1 cellular context compared by ENCODE assay signal in the genomic region with DNA sequence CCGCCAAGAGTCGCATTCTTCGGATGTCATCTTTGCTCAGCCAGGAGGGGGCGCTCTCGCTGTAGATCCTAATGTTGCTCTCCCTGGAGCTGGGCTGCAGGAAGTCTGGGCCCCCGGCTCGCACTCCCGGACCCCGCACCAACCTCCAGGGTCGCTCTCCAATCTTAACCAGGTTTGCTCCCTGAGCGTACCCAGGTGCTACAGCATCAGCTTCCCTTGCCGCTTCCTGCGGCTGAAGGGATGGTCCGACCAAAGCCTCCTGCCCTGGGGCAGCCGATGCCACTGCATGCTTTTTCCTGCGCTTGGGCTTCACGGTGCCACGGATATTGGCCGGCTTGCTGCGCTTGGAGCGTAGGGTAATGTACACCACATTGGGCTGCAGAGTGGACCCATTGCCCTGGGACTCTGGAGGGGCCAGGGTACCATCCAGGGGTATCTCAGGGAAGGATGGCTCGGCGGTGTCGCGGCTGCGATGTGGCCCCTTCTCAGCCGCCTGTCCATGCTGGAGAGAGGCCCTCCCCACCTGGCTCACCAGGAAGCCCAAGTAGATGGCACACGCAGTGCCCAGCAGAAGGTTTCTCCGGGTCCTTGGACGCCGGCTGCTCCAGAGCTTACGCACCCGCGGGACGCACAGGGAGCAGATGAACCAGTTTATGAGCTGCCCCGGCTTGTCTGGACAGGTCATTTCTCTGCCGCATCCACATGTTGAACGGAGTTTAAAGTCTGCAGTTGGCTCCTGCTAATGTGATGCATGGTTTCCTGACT.
TF ChIP-seq lines count a peak whose summit lies in the region.

No MANE protein-coding gene starts in this region.

TF ChIP-seq in HepG2, 621 proteins besides CTCF, POLR2A, EP300 and RAD21 (continued from another document and continues in another):
- TF ChIP-seq ADNP (CRISPR knock-in tag; IDR thresholded peaks at IDR 0.05) (peak; percentile 87), FOXC1 (CRISPR knock-in tag; IDR thresholded peaks at IDR 0.05; ENCODE audit: borderline replicate concordance) (no peak), ZNF83 (CRISPR knock-in tag; IDR thresholded peaks at IDR 0.05; ENCODE audit: borderline replicate concordance) (0 out of 2 replicates have a peak, but pooled peaks have one; percentile 64), ZNF354B (CRISPR knock-in tag; IDR thresholded peaks at IDR 0.05) (no peak), ARID2 (CRISPR knock-in tag; IDR thresholded peaks at IDR 0.05; ENCODE audit: borderline replicate concordance) (no peak), ZNF20 (CRISPR knock-in tag; IDR thresholded peaks at IDR 0.05) (no peak), ZNF17 (CRISPR knock-in tag; IDR thresholded peaks at IDR 0.05) (no peak), SP140L (CRISPR knock-in tag; IDR thresholded peaks at IDR 0.05; ENCODE audit: borderline replicate concordance) (no peak), ISL2 (CRISPR knock-in tag; IDR thresholded peaks at IDR 0.05) (no peak), HNRNPUL1 (IDR thresholded peaks at IDR 0.05; ENCODE audit: low read depth, low read length) (no peak), ZNF788 (CRISPR knock-in tag; IDR thresholded peaks at IDR 0.05; ENCODE audit: borderline replicate concordance) (peak; percentile 35; the same call in 1 of the 2 replicates), PLRG1 (conservative IDR thresholded peaks at IDR 0.05) (no peak), MIXL1 (CRISPR knock-in tag; IDR thresholded peaks at IDR 0.05) (no peak), PTBP1 (IDR thresholded peaks at IDR 0.05; ENCODE audit: low read depth, low read length, poor library complexity, severe bottlenecking) (no peak), KLF13 (CRISPR knock-in tag; IDR thresholded peaks at IDR 0.05) (peak; percentile 37; the same call in 1 of the 2 replicates), KMT2A (CRISPR knock-in tag; IDR thresholded peaks at IDR 0.05) (peak; percentile 25), NFYC (CRISPR knock-in tag; IDR thresholded peaks at IDR 0.05) (no peak), RFX1 (IDR thresholded peaks at IDR 0.05) (no peak), ZNF274 (CRISPR knock-in tag; IDR thresholded peaks at IDR 0.05) (peak; percentile 56; the same call in 1 of the 2 replicates), NR3C1 (CRISPR knock-in tag; IDR thresholded peaks at IDR 0.05) (no peak), JUNB (CRISPR knock-in tag; IDR thresholded peaks at IDR 0.05; ENCODE audit: borderline replicate concordance) (no peak), SMAD9 (CRISPR knock-in tag; IDR thresholded peaks at IDR 0.05) (no peak), ZNF543 (CRISPR knock-in tag; IDR thresholded peaks at IDR 0.05) (no peak), GABPB1 (CRISPR knock-in tag; IDR thresholded peaks at IDR 0.05) (peak; percentile 57; the same call in 1 of the 2 replicates), POLR2AphosphoS5 (IDR thresholded peaks at IDR 0.05; ENCODE audit: low read depth, low read length) (no peak), AGO1 (IDR thresholded peaks at IDR 0.05; ENCODE audit: low read depth, low read length, poor library complexity, severe bottlenecking) (no peak), ESRRA (CRISPR knock-in tag; IDR thresholded peaks at IDR 0.05; ENCODE audit: low read depth) (no peak), JARID2 (CRISPR knock-in tag; IDR thresholded peaks at IDR 0.05; ENCODE audit: insufficient replicate concordance) (no peak), ZNF224 (CRISPR knock-in tag; IDR thresholded peaks at IDR 0.05) (no peak), SOX13 (IDR thresholded peaks at IDR 0.05) (no peak), SOX13 (CRISPR knock-in tag; conservative IDR thresholded peaks at IDR 0.05 in 1 of 2, IDR thresholded peaks at IDR 0.05 in 1 of 2) (peak in 1 of 2 experiments; percentile 51; a peak in 1 of 4 replicates), ZNF260 (CRISPR knock-in tag; IDR thresholded peaks at IDR 0.05; ENCODE audit: borderline replicate concordance, low read depth) (no peak), MEIS2 (CRISPR knock-in tag; IDR thresholded peaks at IDR 0.05) (no peak), NFKB2 (CRISPR knock-in tag; IDR thresholded peaks at IDR 0.05; ENCODE audit: borderline replicate concordance) (peak; percentile 62; the same call in 1 of the 2 replicates), KLF12 (CRISPR knock-in tag; IDR thresholded peaks at IDR 0.05; ENCODE audit: borderline replicate concordance) (no peak)
- TF ChIP-seq, protein P1, sequence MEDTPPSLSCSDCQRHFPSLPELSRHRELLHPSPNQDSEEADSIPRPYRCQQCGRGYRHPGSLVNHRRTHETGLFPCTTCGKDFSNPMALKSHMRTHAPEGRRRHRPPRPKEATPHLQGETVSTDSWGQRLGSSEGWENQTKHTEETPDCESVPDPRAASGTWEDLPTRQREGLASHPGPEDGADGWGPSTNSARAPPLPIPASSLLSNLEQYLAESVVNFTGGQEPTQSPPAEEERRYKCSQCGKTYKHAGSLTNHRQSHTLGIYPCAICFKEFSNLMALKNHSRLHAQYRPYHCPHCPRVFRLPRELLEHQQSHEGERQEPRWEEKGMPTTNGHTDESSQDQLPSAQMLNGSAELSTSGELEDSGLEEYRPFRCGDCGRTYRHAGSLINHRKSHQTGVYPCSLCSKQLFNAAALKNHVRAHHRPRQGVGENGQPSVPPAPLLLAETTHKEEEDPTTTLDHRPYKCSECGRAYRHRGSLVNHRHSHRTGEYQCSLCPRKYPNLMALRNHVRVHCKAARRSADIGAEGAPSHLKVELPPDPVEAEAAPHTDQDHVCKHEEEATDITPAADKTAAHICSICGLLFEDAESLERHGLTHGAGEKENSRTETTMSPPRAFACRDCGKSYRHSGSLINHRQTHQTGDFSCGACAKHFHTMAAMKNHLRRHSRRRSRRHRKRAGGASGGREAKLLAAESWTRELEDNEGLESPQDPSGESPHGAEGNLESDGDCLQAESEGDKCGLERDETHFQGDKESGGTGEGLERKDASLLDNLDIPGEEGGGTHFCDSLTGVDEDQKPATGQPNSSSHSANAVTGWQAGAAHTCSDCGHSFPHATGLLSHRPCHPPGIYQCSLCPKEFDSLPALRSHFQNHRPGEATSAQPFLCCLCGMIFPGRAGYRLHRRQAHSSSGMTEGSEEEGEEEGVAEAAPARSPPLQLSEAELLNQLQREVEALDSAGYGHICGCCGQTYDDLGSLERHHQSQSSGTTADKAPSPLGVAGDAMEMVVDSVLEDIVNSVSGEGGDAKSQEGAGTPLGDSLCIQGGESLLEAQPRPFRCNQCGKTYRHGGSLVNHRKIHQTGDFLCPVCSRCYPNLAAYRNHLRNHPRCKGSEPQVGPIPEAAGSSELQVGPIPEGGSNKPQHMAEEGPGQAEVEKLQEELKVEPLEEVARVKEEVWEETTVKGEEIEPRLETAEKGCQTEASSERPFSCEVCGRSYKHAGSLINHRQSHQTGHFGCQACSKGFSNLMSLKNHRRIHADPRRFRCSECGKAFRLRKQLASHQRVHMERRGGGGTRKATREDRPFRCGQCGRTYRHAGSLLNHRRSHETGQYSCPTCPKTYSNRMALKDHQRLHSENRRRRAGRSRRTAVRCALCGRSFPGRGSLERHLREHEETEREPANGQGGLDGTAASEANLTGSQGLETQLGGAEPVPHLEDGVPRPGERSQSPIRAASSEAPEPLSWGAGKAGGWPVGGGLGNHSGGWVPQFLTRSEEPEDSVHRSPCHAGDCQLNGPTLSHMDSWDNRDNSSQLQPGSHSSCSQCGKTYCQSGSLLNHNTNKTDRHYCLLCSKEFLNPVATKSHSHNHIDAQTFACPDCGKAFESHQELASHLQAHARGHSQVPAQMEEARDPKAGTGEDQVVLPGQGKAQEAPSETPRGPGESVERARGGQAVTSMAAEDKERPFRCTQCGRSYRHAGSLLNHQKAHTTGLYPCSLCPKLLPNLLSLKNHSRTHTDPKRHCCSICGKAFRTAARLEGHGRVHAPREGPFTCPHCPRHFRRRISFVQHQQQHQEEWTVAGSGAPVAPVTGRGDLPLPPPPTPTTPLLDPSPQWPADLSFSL (CRISPR knock-in tag; IDR thresholded peaks at IDR 0.05), result 0 out of 2 replicates have a peak, but pooled peaks have one; percentile 24
- TF ChIP-seq, protein P2, sequence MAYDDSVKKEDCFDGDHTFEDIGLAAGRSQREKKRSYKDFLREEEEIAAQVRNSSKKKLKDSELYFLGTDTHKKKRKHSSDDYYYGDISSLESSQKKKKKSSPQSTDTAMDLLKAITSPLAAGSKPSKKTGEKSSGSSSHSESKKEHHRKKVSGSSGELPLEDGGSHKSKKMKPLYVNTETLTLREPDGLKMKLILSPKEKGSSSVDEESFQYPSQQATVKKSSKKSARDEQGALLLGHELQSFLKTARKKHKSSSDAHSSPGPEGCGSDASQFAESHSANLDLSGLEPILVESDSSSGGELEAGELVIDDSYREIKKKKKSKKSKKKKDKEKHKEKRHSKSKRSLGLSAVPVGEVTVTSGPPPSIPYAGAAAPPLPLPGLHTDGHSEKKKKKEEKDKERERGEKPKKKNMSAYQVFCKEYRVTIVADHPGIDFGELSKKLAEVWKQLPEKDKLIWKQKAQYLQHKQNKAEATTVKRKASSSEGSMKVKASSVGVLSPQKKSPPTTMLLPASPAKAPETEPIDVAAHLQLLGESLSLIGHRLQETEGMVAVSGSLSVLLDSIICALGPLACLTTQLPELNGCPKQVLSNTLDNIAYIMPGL (CRISPR knock-in tag; IDR thresholded peaks at IDR 0.05; ENCODE audit: borderline replicate concordance in 1 of 2, low read depth in 1 of 2), result peak; percentile 94 to 97; a peak in 3 of 4 replicates
- TF ChIP-seq, protein P3, sequence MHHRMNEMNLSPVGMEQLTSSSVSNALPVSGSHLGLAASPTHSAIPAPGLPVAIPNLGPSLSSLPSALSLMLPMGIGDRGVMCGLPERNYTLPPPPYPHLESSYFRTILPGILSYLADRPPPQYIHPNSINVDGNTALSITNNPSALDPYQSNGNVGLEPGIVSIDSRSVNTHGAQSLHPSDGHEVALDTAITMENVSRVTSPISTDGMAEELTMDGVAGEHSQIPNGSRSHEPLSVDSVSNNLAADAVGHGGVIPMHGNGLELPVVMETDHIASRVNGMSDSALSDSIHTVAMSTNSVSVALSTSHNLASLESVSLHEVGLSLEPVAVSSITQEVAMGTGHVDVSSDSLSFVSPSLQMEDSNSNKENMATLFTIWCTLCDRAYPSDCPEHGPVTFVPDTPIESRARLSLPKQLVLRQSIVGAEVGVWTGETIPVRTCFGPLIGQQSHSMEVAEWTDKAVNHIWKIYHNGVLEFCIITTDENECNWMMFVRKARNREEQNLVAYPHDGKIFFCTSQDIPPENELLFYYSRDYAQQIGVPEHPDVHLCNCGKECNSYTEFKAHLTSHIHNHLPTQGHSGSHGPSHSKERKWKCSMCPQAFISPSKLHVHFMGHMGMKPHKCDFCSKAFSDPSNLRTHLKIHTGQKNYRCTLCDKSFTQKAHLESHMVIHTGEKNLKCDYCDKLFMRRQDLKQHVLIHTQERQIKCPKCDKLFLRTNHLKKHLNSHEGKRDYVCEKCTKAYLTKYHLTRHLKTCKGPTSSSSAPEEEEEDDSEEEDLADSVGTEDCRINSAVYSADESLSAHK (CRISPR knock-in tag; IDR thresholded peaks at IDR 0.05; ENCODE audit: borderline replicate concordance), result no peak; the same call in 1 of the 2 replicates
- TF ChIP-seq, protein P4, sequence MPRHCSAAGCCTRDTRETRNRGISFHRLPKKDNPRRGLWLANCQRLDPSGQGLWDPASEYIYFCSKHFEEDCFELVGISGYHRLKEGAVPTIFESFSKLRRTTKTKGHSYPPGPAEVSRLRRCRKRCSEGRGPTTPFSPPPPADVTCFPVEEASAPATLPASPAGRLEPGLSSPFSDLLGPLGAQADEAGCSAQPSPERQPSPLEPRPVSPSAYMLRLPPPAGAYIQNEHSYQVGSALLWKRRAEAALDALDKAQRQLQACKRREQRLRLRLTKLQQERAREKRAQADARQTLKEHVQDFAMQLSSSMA (CRISPR knock-in tag; IDR thresholded peaks at IDR 0.05), result no peak
- TF ChIP-seq, protein P5, sequence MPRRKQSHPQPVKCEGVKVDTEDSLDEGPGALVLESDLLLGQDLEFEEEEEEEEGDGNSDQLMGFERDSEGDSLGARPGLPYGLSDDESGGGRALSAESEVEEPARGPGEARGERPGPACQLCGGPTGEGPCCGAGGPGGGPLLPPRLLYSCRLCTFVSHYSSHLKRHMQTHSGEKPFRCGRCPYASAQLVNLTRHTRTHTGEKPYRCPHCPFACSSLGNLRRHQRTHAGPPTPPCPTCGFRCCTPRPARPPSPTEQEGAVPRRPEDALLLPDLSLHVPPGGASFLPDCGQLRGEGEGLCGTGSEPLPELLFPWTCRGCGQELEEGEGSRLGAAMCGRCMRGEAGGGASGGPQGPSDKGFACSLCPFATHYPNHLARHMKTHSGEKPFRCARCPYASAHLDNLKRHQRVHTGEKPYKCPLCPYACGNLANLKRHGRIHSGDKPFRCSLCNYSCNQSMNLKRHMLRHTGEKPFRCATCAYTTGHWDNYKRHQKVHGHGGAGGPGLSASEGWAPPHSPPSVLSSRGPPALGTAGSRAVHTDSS (CRISPR knock-in tag; conservative IDR thresholded peaks at IDR 0.05), result no peak
- TF ChIP-seq, protein P6, sequence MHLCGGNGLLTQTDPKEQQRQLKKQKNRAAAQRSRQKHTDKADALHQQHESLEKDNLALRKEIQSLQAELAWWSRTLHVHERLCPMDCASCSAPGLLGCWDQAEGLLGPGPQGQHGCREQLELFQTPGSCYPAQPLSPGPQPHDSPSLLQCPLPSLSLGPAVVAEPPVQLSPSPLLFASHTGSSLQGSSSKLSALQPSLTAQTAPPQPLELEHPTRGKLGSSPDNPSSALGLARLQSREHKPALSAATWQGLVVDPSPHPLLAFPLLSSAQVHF (CRISPR knock-in tag; IDR thresholded peaks at IDR 0.05), result no peak
- TF ChIP-seq, protein P7, sequence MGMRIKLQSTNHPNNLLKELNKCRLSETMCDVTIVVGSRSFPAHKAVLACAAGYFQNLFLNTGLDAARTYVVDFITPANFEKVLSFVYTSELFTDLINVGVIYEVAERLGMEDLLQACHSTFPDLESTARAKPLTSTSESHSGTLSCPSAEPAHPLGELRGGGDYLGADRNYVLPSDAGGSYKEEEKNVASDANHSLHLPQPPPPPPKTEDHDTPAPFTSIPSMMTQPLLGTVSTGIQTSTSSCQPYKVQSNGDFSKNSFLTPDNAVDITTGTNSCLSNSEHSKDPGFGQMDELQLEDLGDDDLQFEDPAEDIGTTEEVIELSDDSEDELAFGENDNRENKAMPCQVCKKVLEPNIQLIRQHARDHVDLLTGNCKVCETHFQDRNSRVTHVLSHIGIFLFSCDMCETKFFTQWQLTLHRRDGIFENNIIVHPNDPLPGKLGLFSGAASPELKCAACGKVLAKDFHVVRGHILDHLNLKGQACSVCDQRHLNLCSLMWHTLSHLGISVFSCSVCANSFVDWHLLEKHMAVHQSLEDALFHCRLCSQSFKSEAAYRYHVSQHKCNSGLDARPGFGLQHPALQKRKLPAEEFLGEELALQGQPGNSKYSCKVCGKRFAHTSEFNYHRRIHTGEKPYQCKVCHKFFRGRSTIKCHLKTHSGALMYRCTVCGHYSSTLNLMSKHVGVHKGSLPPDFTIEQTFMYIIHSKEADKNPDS (CRISPR knock-in tag; IDR thresholded peaks at IDR 0.05), result no peak
- TF ChIP-seq, protein P8, sequence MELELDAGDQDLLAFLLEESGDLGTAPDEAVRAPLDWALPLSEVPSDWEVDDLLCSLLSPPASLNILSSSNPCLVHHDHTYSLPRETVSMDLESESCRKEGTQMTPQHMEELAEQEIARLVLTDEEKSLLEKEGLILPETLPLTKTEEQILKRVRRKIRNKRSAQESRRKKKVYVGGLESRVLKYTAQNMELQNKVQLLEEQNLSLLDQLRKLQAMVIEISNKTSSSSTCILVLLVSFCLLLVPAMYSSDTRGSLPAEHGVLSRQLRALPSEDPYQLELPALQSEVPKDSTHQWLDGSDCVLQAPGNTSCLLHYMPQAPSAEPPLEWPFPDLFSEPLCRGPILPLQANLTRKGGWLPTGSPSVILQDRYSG (CRISPR knock-in tag; IDR thresholded peaks at IDR 0.05), result no peak
